ENCODE assay signal across 15 cellular contexts in genomic region chr22:23222875-23223565, GRCh38. TPM values are rescaled to one million over a fixed set of nuclear protein-coding genes. Genes with fewer than 3 reads are reported as not detected.
DNase-seq lines count a peak whose midpoint lies in the region; ATAC-seq, FAIRE-seq and TF ChIP-seq lines count a peak whose summit lies in the region.
"Had no signal": no experiment of that assay in that cellular context is flagged by ENCODE, and none has a peak within 500 bp of the region (broad histone marks: within the 10 kb centered on the region; RNA-seq: fewer than 3 reads in every experiment).

No MANE protein-coding gene starts in this region.

- H3K27ac Mint-ChIP-seq in T-helper 1 cell treated with Interleukin-12 subunit alpha and Interleukin-12 subunit beta and Interleukin-4 antibody, amounts not matched to agents 30 μg/mL and 1 μg/mL, for 36 hours, result peak overlapping the region; percentile 49
- peak overlapping the region; percentile 90 for H3K27ac Mint-ChIP-seq in endothelial cell (ENCODE audit: unreplicated experiment)

- H3K9me2 ChIP-seq in OCI-LY1 (ENCODE audit: low read depth, low read length), result no peaks in the 10 kb centered on the region

- H3K27ac ChIP-seq in OCI-LY1 (ENCODE audit: low read depth, low read length, poor library complexity, severe bottlenecking) (peak overlapping the region; percentile 5), skeletal muscle tissue (ENCODE audit: low read depth, low read length) (peak overlapping the region; percentile 57)
- H3K27ac ChIP-seq: KMS-11 had no signal

- H3K9ac ChIP-seq in OCI-LY1 (ENCODE audit: low read length), result no peak overlapping the region; the same call in 1 of the 2 replicates
- no peak overlapping the region for H3K9ac ChIP-seq in skeletal muscle tissue (ENCODE audit: low read depth in 1 of 3, low read length in 3 of 3)
- H3K9ac ChIP-seq: KMS-11 had no signal

- H3K9me3 ChIP-seq in OCI-LY1 (ENCODE audit: low read length) (peaks cover 6% of the 10 kb centered on the region; the same call in 1 of the 2 replicates), skeletal muscle tissue (ENCODE audit: control insufficient read depth in 3 of 3, low read length in 3 of 3) (no peaks in the 10 kb centered on the region)

- no peak for TF ChIP-seq CTCF in OCI-LY1 (IDR thresholded peaks at IDR 0.05; ENCODE audit: low read length)
- no peak for TF ChIP-seq CTCF in endothelial cell (IDR thresholded peaks at IDR 0.05; ENCODE audit: unreplicated experiment)
- TF ChIP-seq CTCF in D721Med (IDR thresholded peaks at IDR 0.05; ENCODE audit: insufficient read depth, missing control alignments), result no peak

- H3K27me3 Mint-ChIP-seq in T-helper 1 cell treated with Interleukin-12 subunit alpha and Interleukin-12 subunit beta and Interleukin-4 antibody, amounts not matched to agents 30 μg/mL and 1 μg/mL, for 36 hours (ENCODE audit: low read depth), result no peaks in the 10 kb centered on the region
- H3K27me3 Mint-ChIP-seq in endothelial cell (ENCODE audit: unreplicated experiment), result peaks cover 12% of the 10 kb centered on the region

- H4K20me1 ChIP-seq in OCI-LY1 (ENCODE audit: insufficient read depth, low read length), result no peaks in the 10 kb centered on the region

- no peak for ATAC-seq in GM18519 (IDR thresholded peaks at IDR 0.05; ENCODE audit: low FRiP score, unreplicated experiment)

- no peak overlapping the region for H3K4me2 ChIP-seq in OCI-LY1 (ENCODE audit: low read length)
- H3K4me2 ChIP-seq: KMS-11 had no signal

- no peaks in the 10 kb centered on the region for H3F3A ChIP-seq in OCI-LY1 (ENCODE audit: insufficient read depth, low read length)

- FAIRE-seq in D721Med (lab: Jason Lieb, UNC), result no peak

- peaks cover 18% of the 10 kb centered on the region for H3K36me3 Mint-ChIP-seq in T-helper 1 cell treated with Interleukin-12 subunit alpha and Interleukin-12 subunit beta and Interleukin-4 antibody, amounts not matched to agents 30 μg/mL and 1 μg/mL, for 36 hours (ENCODE audit: low read depth)
- H3K36me3 Mint-ChIP-seq in endothelial cell (ENCODE audit: low read depth, unreplicated experiment), result peaks cover 9% of the 10 kb centered on the region

- H3K4me1 ChIP-seq in OCI-LY1 (ENCODE audit: insufficient read depth, low read length, severe bottlenecking) (peaks cover 43% of the 10 kb centered on the region), skeletal muscle tissue (ENCODE audit: control insufficient read depth in 3 of 3, insufficient read depth in 3 of 3, low read length in 3 of 3) (peaks cover 60 to 62% (median 60%) of the 10 kb centered on the region in 3 donors)

- no peak for DNase-seq in T-helper 1 cell
- DNase-seq in endothelial cell (ENCODE audit: low spot score), result no peak
- DNase-seq in D721Med (ENCODE audit: insufficient read length, low spot score), result no peak
- no peak for DNase-seq in kidney tubule cell (ENCODE audit: low spot score)
- DNase-seq: 8988T; activated CD8-positive, alpha-beta memory T cell treated with anti-CD3 and anti-CD28 coated beads for 24 hours; H9; NCI-H187; NCI-H748 treated with DMSO at 0.1 percent for 48 hours; SHP77 treated with DMSO at 0.1 percent for 48 hours had no signal

- H3K36me3 ChIP-seq in OCI-LY1 (ENCODE audit: insufficient read depth, low read length) (peaks cover 59% of the 10 kb centered on the region), skeletal muscle tissue (ENCODE audit: control insufficient read depth in 3 of 3, insufficient read depth in 3 of 3, low read length in 3 of 3) (no peaks in the 10 kb centered on the region)

- peaks cover 82% of the 10 kb centered on the region for H3K4me1 Mint-ChIP-seq in T-helper 1 cell treated with Interleukin-12 subunit alpha and Interleukin-12 subunit beta and Interleukin-4 antibody, amounts not matched to agents 30 μg/mL and 1 μg/mL, for 36 hours (ENCODE audit: low read depth)
- peaks cover 83% of the 10 kb centered on the region for H3K4me1 Mint-ChIP-seq in endothelial cell (ENCODE audit: unreplicated experiment)

- peaks cover 94% of the 10 kb centered on the region for H3K79me2 ChIP-seq in OCI-LY1 (ENCODE audit: insufficient read depth, low read length)

- H3K4me3 ChIP-seq in OCI-LY1 (ENCODE audit: low read depth, low read length, poor library complexity, severe bottlenecking), result no peak overlapping the region
- no peak overlapping the region for H3K4me3 ChIP-seq in skeletal muscle tissue (ENCODE audit: low read length in 3 of 3)

- peaks cover 8% of the 10 kb centered on the region for H3K9me3 Mint-ChIP-seq in T-helper 1 cell treated with Interleukin-12 subunit alpha and Interleukin-12 subunit beta and Interleukin-4 antibody, amounts not matched to agents 30 μg/mL and 1 μg/mL, for 36 hours
- H3K9me3 Mint-ChIP-seq in endothelial cell (ENCODE audit: unreplicated experiment), result no peaks in the 10 kb centered on the region

- H3K4me3 Mint-ChIP-seq in T-helper 1 cell treated with Interleukin-12 subunit alpha and Interleukin-12 subunit beta and Interleukin-4 antibody, amounts not matched to agents 30 μg/mL and 1 μg/mL, for 36 hours, result no peak overlapping the region
- H3K4me3 Mint-ChIP-seq in endothelial cell (ENCODE audit: unreplicated experiment), result peak overlapping the region; percentile 69
- H3K4me3 Mint-ChIP-seq: H9 had no signal

- H3K27me3 ChIP-seq in OCI-LY1 (ENCODE audit: insufficient read depth, low read length), result no peaks in the 10 kb centered on the region
- peaks cover 20 to 38% (median 32%) of the 10 kb centered on the region in 3 donors for H3K27me3 ChIP-seq in skeletal muscle tissue (ENCODE audit: control insufficient read depth in 3 of 3, insufficient read depth in 3 of 3, low read length in 3 of 3)

- H2AFZ ChIP-seq in OCI-LY1 (ENCODE audit: low read length), result no peak overlapping the region

RNA-seq across cellular contexts. Expression of gene BCR, which starts 42.7 kb away (rescaled TPM):
- total RNA-seq in endothelial cell (ENCODE audit: unreplicated experiment), result 92.6 TPM
- total RNA-seq in skeletal muscle tissue, result 12.5 TPM
